8 cellular contexts compared by ENCODE assay signal in the genomic region with DNA sequence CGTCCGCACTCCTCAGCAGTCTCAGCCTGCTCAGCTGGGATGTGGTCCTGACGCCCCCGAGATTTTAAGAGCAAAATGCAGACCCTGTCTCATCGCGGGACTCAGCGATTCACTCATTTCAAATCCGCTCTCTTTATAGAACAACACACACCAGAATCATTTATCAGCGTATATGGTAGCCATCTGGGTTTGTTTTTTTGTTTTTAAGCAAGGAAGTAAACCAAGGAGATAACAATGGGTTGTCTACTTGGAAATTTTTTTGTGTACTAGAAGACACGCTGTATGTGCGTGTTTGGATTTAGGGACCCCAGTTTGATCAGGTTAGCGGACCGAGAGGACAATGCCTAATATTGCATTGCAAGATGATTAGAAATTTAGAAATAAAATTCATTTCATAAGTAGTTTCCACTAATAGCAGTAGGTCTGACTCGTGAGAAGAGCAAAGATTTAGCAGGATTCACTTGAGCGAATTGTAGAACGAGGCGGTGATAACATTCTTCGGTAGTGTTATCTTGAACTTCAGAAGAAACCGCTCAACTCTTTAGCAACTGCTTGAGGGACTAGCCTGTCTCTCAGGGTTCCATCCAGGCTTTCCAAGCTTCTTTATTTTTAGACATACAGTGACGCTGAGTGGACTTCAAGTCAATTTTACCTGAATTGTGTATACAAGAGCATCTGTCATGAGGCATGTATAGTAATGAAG. TPM values are rescaled to one million over a fixed set of nuclear protein-coding genes. Genes with fewer than 3 reads are reported as not detected.
A peak's percentile ranks its signal among the peaks of the same experiment; 100 is the strongest.
DNase-seq lines count a peak whose midpoint lies in the region; ATAC-seq, FAIRE-seq and TF ChIP-seq lines count a peak whose summit lies in the region.

No MANE protein-coding gene starts in this region.

- POLR2A ChIA-PET in A549 (lab: Yijun Ruan, JAX): no interaction called here

- H3K4me1 Mint-ChIP-seq in mesothelial cell of epicardium: peaks cover 32% of the 10 kb centered on the region

- CTCF ChIA-PET in A549 (lab: Yijun Ruan, JAX): interaction anchor here (1.1 to 1.9 kb wide), 2 partner anchors 28 to 127 kb away, joined by 3 to 5 read pairs; no protein-coding TSS in a partner anchor

- H3K27me3 ChIP-seq in uterus: no peaks in the 10 kb centered on the region

- no peaks in the 10 kb centered on the region for H3K36me3 ChIP-seq in uterus

- peaks cover 8% of the 10 kb centered on the region; the same call in 1 of the 3 replicates for H3K4me1 ChIP-seq in A549
- no peaks in the 10 kb centered on the region for H3K4me1 ChIP-seq in uterus

- H3K9me3 Mint-ChIP-seq in mesothelial cell of epicardium: no peaks in the 10 kb centered on the region

- ATAC-seq in A549: peak; percentile 47 to 54; a peak in 5 of 6 replicates
- peak; percentile 5 for ATAC-seq in HG02870 (IDR thresholded peaks at IDR 0.05; ENCODE audit: unreplicated experiment)

- H3K4me3 ChIP-seq in A549 (peak overlapping the region; percentile 93), GM08714 (ENCODE audit: low read length) (peak overlapping the region; percentile 98), uterus (peak overlapping the region; percentile 73 to 97)

- peak overlapping the region; percentile 98 for H3K27ac Mint-ChIP-seq in mesothelial cell of epicardium

- no peaks in the 10 kb centered on the region for H3K9me3 ChIP-seq in A549
- H3K9me3 ChIP-seq in uterus: no peaks in the 10 kb centered on the region

- TF ChIP-seq EP300 in A549 (IDR thresholded peaks at IDR 0.05): no peak

- TF ChIP-seq RAD21 in A549 (conservative IDR thresholded peaks at IDR 0.05 in 1 of 2, IDR thresholded peaks at IDR 0.05 in 1 of 2): no peak

- in situ Hi-C loops in GM13977 (cut with MboI; ENCODE audit: low pct_unique_long_range_greater_than_20kb, low sequenced_read_pairs, unreplicated experiment): no loop called here

- TF ChIP-seq POLR2A in A549 (IDR thresholded peaks at IDR 0.05; ENCODE audit: low read length): no peak; the same call in 1 of the 2 replicates
- no peak for TF ChIP-seq POLR2A in uterus (IDR thresholded peaks at IDR 0.05)

- DNase-seq in A549 (ENCODE audit: low read depth in 1 of 2, low spot score in 1 of 2) (peak in 1 of 2 experiments; percentile 2), NCI-H748 treated with DMSO at 0.1 percent for 48 hours (lab: John Stamatoyannopoulos, UW) (peak; percentile 24), cerebellum (ENCODE audit: low spot score) (peak; percentile 6), mesothelial cell of epicardium (ENCODE audit: low spot score in 2 of 2, unreplicated experiment in 2 of 2) (no peak), uterus (no peak), GM13977 (ENCODE audit: low spot score) (no peak)

- TF ChIP-seq CTCF in A549 (IDR thresholded peaks at IDR 0.05): no peak
- no peak for TF ChIP-seq CTCF in mesothelial cell of epicardium (IDR thresholded peaks at IDR 0.05; ENCODE audit: unreplicated experiment)
- no peak for TF ChIP-seq CTCF in uterus (IDR thresholded peaks at IDR 0.05)
- TF ChIP-seq CTCF in GM13977 (IDR thresholded peaks at IDR 0.05; ENCODE audit: extremely low read depth, insufficient read depth, missing control alignments): no peak

- H3K4me2 ChIP-seq in A549: peak overlapping the region; percentile 87

- peaks cover 1% of the 10 kb centered on the region for H3K36me3 Mint-ChIP-seq in mesothelial cell of epicardium

- H3K4me3 Mint-ChIP-seq in mesothelial cell of epicardium: peak overlapping the region; percentile 89

- FAIRE-seq in A549 (lab: Jason Lieb, UNC): no peak

- intact Hi-C loops in uterus (cut with DNase I; ENCODE audit: low total_unique reads): no loop called here

- WGBS in A549 (ENCODE audit: missing lambda C conversion rate): 8% methylated on average over 20 of the region's 20 CpGs

- H3K27ac ChIP-seq in A549: peak overlapping the region; percentile 98 to 100
- H3K27ac ChIP-seq in uterus: peak overlapping the region; percentile 93 to 97

- no peaks in the 10 kb centered on the region for H3K27me3 Mint-ChIP-seq in mesothelial cell of epicardium (ENCODE audit: low read depth)

TF ChIP-seq in A549, 52 proteins besides CTCF, POLR2A, EP300 and RAD21:
- TF ChIP-seq GATA3 (IDR thresholded peaks at IDR 0.05; ENCODE audit: borderline replicate concordance): no peak

RNA-seq across cellular contexts. Expression of a gene that starts 1.3 kb away (rescaled TPM):
- polyA plus RNA-seq in A549 (2011; rRNA removed): 17.3 and 20.0 TPM in 2 replicates
- polyA plus RNA-seq in A549 (2012; cell fraction: cytosol; rRNA removed): 2.9 TPM in 2 replicates
- 1.7 and 2.6 TPM in 2 replicates for polyA plus RNA-seq in A549 (2012; cell fraction: nucleus; rRNA removed)
- 6.9 to 7.3 TPM (median 7.1 TPM) in 3 replicates for polyA plus RNA-seq in A549 (2017; fragmentation: RNase III; extraction: RNeasy Plus Mini Kit Qiagen cat#74134 plus additional on column Dnase treatment)
- 3.1 and 5.4 TPM in 2 replicates for polyA minus RNA-seq in A549 (2011; rRNA and poly(A)+ RNA removed)
- total RNA-seq in cerebellum: 34.7 TPM
- 28.0 to 30.9 TPM (median 30.0 TPM) in 3 replicates for total RNA-seq in mesothelial cell of epicardium
- total RNA-seq in uterus: 10 to 100 TPM in 3 of 4 donors, 1 to 10 TPM in 1; 8.2 to 94.4 (median 44.6) TPM

RNA-seq across cellular contexts. Expression of a gene that starts 1.3 kb away (rescaled TPM):
- polyA plus RNA-seq in A549 (2011; rRNA removed) (143 and 202 TPM in 2 replicates), A549 (2017; fragmentation: RNase III; extraction: RNeasy Plus Mini Kit Qiagen cat#74134 plus additional on column Dnase treatment) (221 to 227 TPM (median 224 TPM) in 3 replicates)
- 152 and 161 TPM in 2 replicates for polyA plus RNA-seq in A549 (2012; cell fraction: cytosol; rRNA removed)
- polyA plus RNA-seq in A549 (2012; cell fraction: nucleus; rRNA removed): 29.5 and 39.1 TPM in 2 replicates
- polyA minus RNA-seq in A549 (2011; rRNA and poly(A)+ RNA removed): 13.9 and 18.1 TPM in 2 replicates
- total RNA-seq in cerebellum (46.1 TPM), mesothelial cell of epicardium (101 to 109 TPM (median 105 TPM) in 3 replicates), uterus (100 to 1,000 TPM in 1 of 4 donors, 10 to 100 TPM in 3; 15.9 to 108 (median 76.2) TPM)

Comparison
In these comparisons a context has a peak if more than half of its experiments do, and no peak if none do; other contexts are left out.
1. DNase-seq: peak in NCI-H748 treated with DMSO at 0.1 percent for 48 hours (single experiment) and cerebellum (single experiment); none in mesothelial cell of epicardium (0 of 2), uterus (0 of 2) and GM13977 (single experiment).
2. Peak in every context shown above with its lines, with median percentiles within 50 percentile points of each other: H3K4me3 ChIP-seq.